17 cellular contexts compared by ENCODE assay signal in genomic region chr10:34016541-34016940, GRCh38.
DNase-seq lines count a peak whose midpoint lies in the region; ATAC-seq, FAIRE-seq and TF ChIP-seq lines count a peak whose summit lies in the region.
"Had no signal": no experiment of that assay in that cellular context is flagged by ENCODE, and none has a peak within 500 bp of the region (broad histone marks: within the 10 kb centered on the region; RNA-seq: fewer than 3 reads in every experiment).

No MANE protein-coding gene starts in this region.

- H3K9ac ChIP-seq in keratinocyte (ENCODE audit: control insufficient read depth, extremely low read depth, insufficient read depth, low read length): no peak overlapping the region

- no peak overlapping the region for H2AFZ ChIP-seq in keratinocyte (ENCODE audit: control insufficient read depth, low read length)

- dilution Hi-C loops in keratinocyte (cut with MboI; ENCODE audit: extremely low pct_ligation_motif_present, low sequenced_read_pairs): no loop called here

- H3K79me2 ChIP-seq in keratinocyte (ENCODE audit: control insufficient read depth, insufficient read depth, low read length): no peaks in the 10 kb centered on the region

- FAIRE-seq in keratinocyte (lab: Jason Lieb, UNC): peak; percentile 5
- FAIRE-seq: G401.6, GM12892 had no signal

- H3K36me3 ChIP-seq in keratinocyte (ENCODE audit: control insufficient read depth in 2 of 2, extremely low read depth in 1 of 2, insufficient read depth in 2 of 2, low read length in 2 of 2): no peaks in the 10 kb centered on the region

- H3K4me1 ChIP-seq in keratinocyte (ENCODE audit: control insufficient read depth, extremely low read depth, insufficient read depth, low read length): no peaks in the 10 kb centered on the region
- H3K4me1 ChIP-seq: Caco-2 had no signal

- no peak overlapping the region for H3K27ac ChIP-seq in keratinocyte (ENCODE audit: control insufficient read depth, insufficient read depth, low read length)
- H3K27ac ChIP-seq: C4-2B had no signal

- no peak overlapping the region for H3K4me3 ChIP-seq in keratinocyte (ENCODE audit: control insufficient read depth in 2 of 3, extremely low read depth in 1 of 3, insufficient read depth in 2 of 3, low read depth in 1 of 3, low read length in 3 of 3)
- H3K4me3 ChIP-seq: GM23338 had no signal

- DNase-seq in NCI-H526 treated with DMSO at 0.1 percent for 48 hours (lab: John Stamatoyannopoulos, UW) (peak; percentile 9), astrocyte of the hippocampus (ENCODE audit: low read depth, low spot score) (peak; percentile 16), keratinocyte (ENCODE audit: low read depth, low spot score) (no peak)
- DNase-seq in NK-92 treated with Interleukin-12 subunit alpha and Interleukin-12 subunit beta, amount 100 ng/mL, for 24 hours (lab: John Stamatoyannopoulos, UW): no peak
- no peak for DNase-seq in activated CD4-positive, CD25-positive, alpha-beta regulatory T cell (lab: John Stamatoyannopoulos, UW)
- DNase-seq: CD4-positive, CD25-positive, alpha-beta regulatory T cell; CD8-positive, alpha-beta T cell; DMS153; DND-41; HFFc6 had no signal

- H3K27me3 ChIP-seq in keratinocyte (ENCODE audit: control insufficient read depth, extremely low read depth, insufficient read depth, low read length): no peaks in the 10 kb centered on the region

- no peaks in the 10 kb centered on the region for H3K9me1 ChIP-seq in keratinocyte (ENCODE audit: control insufficient read depth, extremely low read depth, insufficient read depth, low read length)

- no peak for TF ChIP-seq CTCF in keratinocyte (optimal IDR thresholded peaks at IDR 0.05 in 1 of 3, IDR thresholded peaks at IDR 0.05 in 1 of 3, conservative IDR thresholded peaks at IDR 0.05 in 1 of 3; ENCODE audit: extremely low read depth in 1 of 3, insufficient read depth in 2 of 3, low read length in 3 of 3)

- no peak for ATAC-seq in HG03108 (IDR thresholded peaks at IDR 0.05; ENCODE audit: unreplicated experiment)
- no peak for ATAC-seq in GM19324 (IDR thresholded peaks at IDR 0.05; ENCODE audit: low FRiP score, unreplicated experiment)
- ATAC-seq: CD8-positive, alpha-beta T cell had no signal

- H3K9me3 ChIP-seq in keratinocyte (ENCODE audit: control insufficient read depth, low read depth, low read length): no peaks in the 10 kb centered on the region

- H4K20me1 ChIP-seq in keratinocyte (ENCODE audit: control insufficient read depth, extremely low read depth, insufficient read depth, low read length): no peaks in the 10 kb centered on the region

- H3K4me2 ChIP-seq in keratinocyte (ENCODE audit: control insufficient read depth, extremely low read depth, insufficient read depth, low read depth, low read length): no peak overlapping the region
- H3K4me2 ChIP-seq: GM23338 had no signal

Comparison
In these comparisons a context has a peak if more than half of its experiments do, and no peak if none do; other contexts are left out.
1. DNase-seq: peak in NCI-H526 treated with DMSO at 0.1 percent for 48 hours (single experiment) and astrocyte of the hippocampus (single experiment); none in keratinocyte (single experiment), NK-92 treated with Interleukin-12 subunit alpha and Interleukin-12 subunit beta, amount 100 ng/mL, for 24 hours (single experiment) and activated CD4-positive, CD25-positive, alpha-beta regulatory T cell (0 of 4).